8 cellular contexts compared by ENCODE assay signal in genomic region chr5:176235155-176235554, GRCh38. TPM values are rescaled to one million over a fixed set of nuclear protein-coding genes. Genes with fewer than 3 reads are reported as not detected.
A peak's percentile ranks its signal among the peaks of the same experiment; 100 is the strongest.
DNase-seq lines count a peak whose midpoint lies in the region; ATAC-seq, FAIRE-seq and TF ChIP-seq lines count a peak whose summit lies in the region.
"Not testable (repeated sequence)": the region's sequence is repeated elsewhere in the genome, so short reads cannot be mapped to it uniquely, and the experiment has no call there.

No MANE protein-coding gene starts in this region.

- not testable (repeated sequence) for BruUV-seq in OCI-LY7 (replicated peaks; lab: Mats Ljungman, UMichigan)

- intact Hi-C loops in OCI-LY7 (cut with micrococcal nuclease; ENCODE audit: unreplicated experiment) = loop anchor here (10.0 kb wide), 1 partner anchor 150 kb away; the partner anchor contains the start of genes HIGD2A and NOP16
- intact Hi-C loops in left lung (cut with DNase I) = not testable (repeated sequence)

- not testable (repeated sequence) for H3K27me3 ChIP-seq in left lung

- not testable (repeated sequence) for H3K4me3 ChIP-seq in LNCaP clone FGC (ENCODE audit: low read depth, low read length); OCI-LY7 (ENCODE audit: low read depth, low read length, poor library complexity, severe bottlenecking); left lung

- H2AFZ ChIP-seq in OCI-LY7 (ENCODE audit: low read length) = peak overlapping the region; percentile 15; the same call in 1 of the 2 replicates

- FAIRE-seq in D721Med (lab: Jason Lieb, UNC) = not testable (repeated sequence)

- H3K9me3 Mint-ChIP-seq in activated CD8-positive, alpha-beta T cell treated with anti-CD3 and anti-CD28 coated beads, Interleukin-2, amount 10 ng/mL, durations not matched to agents 7 days and 5 days (ENCODE audit: insufficient read depth); effector memory CD8-positive, alpha-beta T cell: not testable (repeated sequence)

- not testable (repeated sequence) for H3K79me2 ChIP-seq in OCI-LY7 (ENCODE audit: insufficient read depth, low read depth, low read length)

- DNase-seq in D721Med (ENCODE audit: insufficient read length, low spot score); left lung: not testable (repeated sequence)
- DNase-seq in LNCaP clone FGC (ENCODE audit: low read depth) = peak; percentile 14
- DNase-seq in OCI-LY7 (ENCODE audit: low spot score) = peak; percentile 83
- DNase-seq in activated CD8-positive, alpha-beta T cell treated with anti-CD3 and anti-CD28 coated beads, Interleukin-2, amount 10 ng/mL, durations not matched to agents 7 days and 5 days = peak; percentile 57
- peak; percentile 27 to 43 (median 32) for DNase-seq in effector memory CD8-positive, alpha-beta T cell
- peak; percentile 8 for DNase-seq in stimulated activated CD4-positive, alpha-beta T cell treated with anti-CD3 and anti-CD28 coated beads, Interleukin-1b, Interleukin-23, amount 100 ng/mL, for 48 hours

- H3K27ac ChIP-seq in OCI-LY7 (ENCODE audit: low read depth, low read length, poor library complexity, severe bottlenecking); left lung: not testable (repeated sequence)

- H3K9me2 ChIP-seq in OCI-LY7 (ENCODE audit: insufficient read depth, low read length) = not testable (repeated sequence)

- not testable (repeated sequence) for H3K4me3 Mint-ChIP-seq in activated CD8-positive, alpha-beta T cell treated with anti-CD3 and anti-CD28 coated beads, Interleukin-2, amount 10 ng/mL, durations not matched to agents 7 days and 5 days; effector memory CD8-positive, alpha-beta T cell

- H4K20me1 ChIP-seq in OCI-LY7 (ENCODE audit: insufficient read depth, low read length) = not testable (repeated sequence)

- H3K4me1 Mint-ChIP-seq in activated CD8-positive, alpha-beta T cell treated with anti-CD3 and anti-CD28 coated beads, Interleukin-2, amount 10 ng/mL, durations not matched to agents 7 days and 5 days (ENCODE audit: low read depth); effector memory CD8-positive, alpha-beta T cell (ENCODE audit: low read depth in 2 of 2): not testable (repeated sequence)

- H3K27me3 Mint-ChIP-seq in activated CD8-positive, alpha-beta T cell treated with anti-CD3 and anti-CD28 coated beads, Interleukin-2, amount 10 ng/mL, durations not matched to agents 7 days and 5 days (ENCODE audit: low read depth); effector memory CD8-positive, alpha-beta T cell: not testable (repeated sequence)

- H3K27ac Mint-ChIP-seq in activated CD8-positive, alpha-beta T cell treated with anti-CD3 and anti-CD28 coated beads, Interleukin-2, amount 10 ng/mL, durations not matched to agents 7 days and 5 days = peak overlapping the region; percentile 27
- H3K27ac Mint-ChIP-seq in effector memory CD8-positive, alpha-beta T cell = peak overlapping the region; percentile 50 to 61

- CTCF ChIA-PET in OCI-LY7 (lab: Charles Lee; ENCODE audit: unreplicated experiment) = not testable (repeated sequence)
- CTCF ChIA-PET in activated CD8-positive, alpha-beta T cell treated with anti-CD3 and anti-CD28 coated beads, Interleukin-2, amount 10 ng/mL, durations not matched to agents 7 days and 5 days (lab: Charles Lee) = interaction anchor here (0.9 kb wide), 1 partner anchor 362 kb away, joined by 3 read pairs; no protein-coding TSS in a partner anchor

- H3K36me3 ChIP-seq in OCI-LY7 (ENCODE audit: insufficient read depth, low read length); left lung: not testable (repeated sequence)

- not testable (repeated sequence) for H3K9me3 ChIP-seq in OCI-LY7 (ENCODE audit: low read length); left lung

- H3K4me1 ChIP-seq in OCI-LY7 (ENCODE audit: insufficient read depth, low read length, poor library complexity, severe bottlenecking) = peaks cover 10% of the 10 kb centered on the region
- not testable (repeated sequence) for H3K4me1 ChIP-seq in left lung

- ATAC-seq in GM21576 (IDR thresholded peaks at IDR 0.05; ENCODE audit: unreplicated experiment) (peak; percentile 48), left lung (peak; percentile 38)
- ATAC-seq in activated CD8-positive, alpha-beta T cell treated with anti-CD3 and anti-CD28 coated beads, Interleukin-2, amount 10 ng/mL, durations not matched to agents 7 days and 5 days = peak; percentile 59
- peak; percentile 41 for ATAC-seq in effector memory CD8-positive, alpha-beta T cell (replicated peaks)

- POLR2A ChIA-PET in OCI-LY7 (lab: Charles Lee) = interaction anchor here (0.6 kb wide), 1 partner anchor 876 kb away, joined by 4 read pairs; no protein-coding TSS in a partner anchor
- POLR2A ChIA-PET in activated CD8-positive, alpha-beta T cell treated with anti-CD3 and anti-CD28 coated beads, Interleukin-2, amount 10 ng/mL, durations not matched to agents 7 days and 5 days (lab: Charles Lee) = not testable (repeated sequence)

- TF ChIP-seq CTCF in D721Med (IDR thresholded peaks at IDR 0.05; ENCODE audit: insufficient read depth, missing control alignments) = peak; percentile 45
- peak; percentile 29 for TF ChIP-seq CTCF in LNCaP clone FGC (IDR thresholded peaks at IDR 0.05; ENCODE audit: control insufficient read depth, extremely low read depth, insufficient read depth)
- TF ChIP-seq CTCF in OCI-LY7 (conservative IDR thresholded peaks at IDR 0.05; ENCODE audit: low read length) = peak; percentile 68
- TF ChIP-seq CTCF in left lung (IDR thresholded peaks at IDR 0.05) = peak in 1 of 2 donors; percentile 23

- not testable (repeated sequence) for H3K36me3 Mint-ChIP-seq in activated CD8-positive, alpha-beta T cell treated with anti-CD3 and anti-CD28 coated beads, Interleukin-2, amount 10 ng/mL, durations not matched to agents 7 days and 5 days (ENCODE audit: low read depth); effector memory CD8-positive, alpha-beta T cell (ENCODE audit: insufficient read depth)

- H3K4me2 ChIP-seq in OCI-LY7 (ENCODE audit: low read length) = not testable (repeated sequence)

RNA-seq across cellular contexts. Expression of gene SIMC1, which starts 3.1 kb away (rescaled TPM):
- 22.0 and 33.6 TPM in 2 replicates for total RNA-seq in OCI-LY7 (2014; rRNA removed; shearing (Covaris generic))
- total RNA-seq in OCI-LY7 (2022) (57.5 and 62.8 TPM in 2 replicates), left lung (10 to 100 TPM; 13.4 to 14.7 TPM)
- total RNA-seq in activated CD8-positive, alpha-beta T cell treated with anti-CD3 and anti-CD28 coated beads, Interleukin-2, amount 10 ng/mL, durations not matched to agents 7 days and 5 days = 10 to 100 TPM; 25.7 to 26.3 TPM
